ENCODE assay signal across 8 cellular contexts in genomic region chr14:50230601-50231474, GRCh38. TPM values are rescaled to one million over a fixed set of nuclear protein-coding genes. Genes with fewer than 3 reads are reported as not detected.
DNase-seq lines count a peak whose midpoint lies in the region; ATAC-seq, FAIRE-seq and TF ChIP-seq lines count a peak whose summit lies in the region.

No MANE protein-coding gene starts in this region.

- 0 out of 4 replicates have a peak, but pooled peaks of 1 of the 2 experiments have one; percentile 8 for TF ChIP-seq EP300 in SK-N-SH (IDR thresholded peaks at IDR 0.05; ENCODE audit: borderline replicate concordance in 1 of 2, low read depth in 1 of 2, low read length in 1 of 2)

- DNase-seq in DND-41 = peak; percentile 36
- DNase-seq in HTR-8/SVneo (ENCODE audit: insufficient read length, low spot score) = peak; percentile 41
- DNase-seq in SK-N-SH = peak; percentile 75
- DNase-seq in amniotic stem cell (lab: John Stamatoyannopoulos, UW) = peak; percentile 8
- DNase-seq in left cardiac atrium = peak; percentile 59
- DNase-seq in posterior vena cava (ENCODE audit: low spot score) = peak; percentile 89
- no peak for DNase-seq in NCI-H774 (lab: John Stamatoyannopoulos, UW)

- H3K79me2 ChIP-seq in DND-41 (ENCODE audit: insufficient read depth, low read length) (peaks cover 52% of the 10 kb centered on the region), SK-N-SH (ENCODE audit: insufficient read depth) (peaks cover 51% of the 10 kb centered on the region)

- FAIRE-seq in HTR-8/SVneo (lab: Jason Lieb, UNC) = peak; percentile 4

- POLR2A ChIA-PET in SK-N-SH (lab: Yijun Ruan, JAX) = interaction anchor here (1.2 to 1.5 kb wide), 2 partner anchors 114 to 369 kb away, joined by 4 to 9 read pairs; partner anchors contain the start of gene VCPKMT

- CTCF ChIA-PET in SK-N-SH (lab: Yijun Ruan, JAX) = interaction anchor here (1.2 kb wide), 1 partner anchor 415 kb away, joined by 3 read pairs; no protein-coding TSS in a partner anchor

- H3K27ac ChIP-seq in DND-41 (ENCODE audit: low read length) (peak overlapping the region; percentile 68), SK-N-SH (ENCODE audit: low read depth in 2 of 2, low read length in 1 of 2) (peak overlapping the region; percentile 88 to 95)

- intact Hi-C loops in left cardiac atrium (cut with DNase I) (no loop called here), posterior vena cava (cut with DNase I) (no loop called here)

- H3K36me3 ChIP-seq in DND-41 (ENCODE audit: insufficient read depth, low read length) (peaks cover 6% of the 10 kb centered on the region; the same call in 1 of the 2 replicates), SK-N-SH (replicated peaks in 1 of 2; ENCODE audit: control insufficient read depth in 1 of 2, insufficient read depth in 2 of 2, low read length in 1 of 2) (peaks cover 0 to 14% of the 10 kb centered on the region in 2 experiments)

- ATAC-seq in DND-41 (ENCODE audit: insufficient read depth, low read depth) (no peak), GM21447 (IDR thresholded peaks at IDR 0.05; ENCODE audit: unreplicated experiment) (peak; percentile 32), left cardiac atrium (peak; percentile 19 to 20)

- peaks cover 20% of the 10 kb centered on the region for H3F3A ChIP-seq in SK-N-SH (replicated peaks; ENCODE audit: insufficient read depth)

- no peaks in the 10 kb centered on the region for H3K9me3 ChIP-seq in DND-41 (ENCODE audit: insufficient read depth, low read length, severe bottlenecking)
- no peaks in the 10 kb centered on the region for H3K9me3 ChIP-seq in SK-N-SH

- H3K4me1 ChIP-seq in DND-41 (ENCODE audit: insufficient read depth, low read length) (peaks cover 30% of the 10 kb centered on the region), SK-N-SH (ENCODE audit: control insufficient read depth in 1 of 2, insufficient read depth in 2 of 2, low read depth in 1 of 2, low read length in 1 of 2) (peaks cover 5 to 9% of the 10 kb centered on the region in 2 experiments; a peak in 3 of 4 replicates)

- no peaks in the 10 kb centered on the region for H3K9me2 ChIP-seq in SK-N-SH

- WGBS in SK-N-SH (ENCODE audit: low lambda C conversion rate) = under 1% methylated on average over 21 of the region's 66 CpGs

- H3K27me3 ChIP-seq in DND-41 (ENCODE audit: insufficient read depth, low read length, poor library complexity) (no peaks in the 10 kb centered on the region), SK-N-SH (ENCODE audit: insufficient read depth) (no peaks in the 10 kb centered on the region)

- H3K4me3 ChIP-seq in DND-41 (ENCODE audit: low read depth in 1 of 2, low read length in 2 of 2) (peak overlapping the region; percentile 29 to 75; a peak in 3 of 4 replicates), SK-N-SH (ENCODE audit: low read depth in 2 of 2, low read length in 1 of 2) (peak overlapping the region; percentile 74 to 97)

- H2AFZ ChIP-seq in DND-41 (ENCODE audit: low read depth, low read length) (peak overlapping the region; percentile 92), SK-N-SH (ENCODE audit: low read depth) (peak overlapping the region; percentile 69; the same call in 1 of the 2 replicates)

- H3K4me2 ChIP-seq in DND-41 (ENCODE audit: insufficient read depth, low read length) (peak overlapping the region; percentile 69), SK-N-SH (peak overlapping the region; percentile 75)

- peaks cover 3% of the 10 kb centered on the region; the same call in 1 of the 2 replicates for H4K20me1 ChIP-seq in DND-41 (ENCODE audit: insufficient read depth, low read length)
- H4K20me1 ChIP-seq in SK-N-SH (ENCODE audit: insufficient read depth) = peaks cover 38% of the 10 kb centered on the region

- TF ChIP-seq RAD21 in SK-N-SH (IDR thresholded peaks at IDR 0.05; ENCODE audit: low read length) = no peak

- TF ChIP-seq CTCF in DND-41 (IDR thresholded peaks at IDR 0.05; ENCODE audit: borderline replicate concordance, extremely low read depth, low read length, poor library complexity, severe bottlenecking) (no peak), SK-N-SH (IDR thresholded peaks at IDR 0.05) (no peak)

- H3K9ac ChIP-seq in DND-41 (ENCODE audit: low read depth, low read length) (peak overlapping the region; percentile 69), SK-N-SH (peak overlapping the region; percentile 79)

TF ChIP-seq in SK-N-SH, 30 proteins besides CTCF, POLR2A, EP300 and RAD21:
- TF ChIP-seq SIN3A (IDR thresholded peaks at IDR 0.05; ENCODE audit: borderline replicate concordance, low read depth, low read length) = 0 out of 2 replicates have a peak, but pooled peaks have one; percentile 62
- TF ChIP-seq SMC3 (IDR thresholded peaks at IDR 0.05; ENCODE audit: low read depth, low read length) = no peak
- TF ChIP-seq ELF1 (IDR thresholded peaks at IDR 0.05) = no peak; the same call in 1 of the 2 replicates
- TF ChIP-seq JUND (IDR thresholded peaks at IDR 0.05) = 0 out of 2 replicates have a peak, but pooled peaks have one; percentile 17
- no peak for TF ChIP-seq USF1 (IDR thresholded peaks at IDR 0.05; ENCODE audit: borderline replicate concordance, low read depth)
- peak; percentile 56 for TF ChIP-seq GABPA (IDR thresholded peaks at IDR 0.05; ENCODE audit: low read depth)
- TF ChIP-seq MXI1 (IDR thresholded peaks at IDR 0.05; ENCODE audit: low read depth, low read length) = peak; percentile 72
- no peak for TF ChIP-seq RXRA (IDR thresholded peaks at IDR 0.05; ENCODE audit: borderline replicate concordance, low read depth)
- peak; percentile 20; the same call in 1 of the 2 replicates for TF ChIP-seq YY1 (IDR thresholded peaks at IDR 0.05; ENCODE audit: low read depth)

RNA-seq across cellular contexts. Expression of gene SOS2, which starts 0.5 kb away (rescaled TPM):
- 6.2 and 8.2 TPM in 2 replicates for polyA plus RNA-seq in SK-N-SH (2012; rRNA removed)
- polyA plus RNA-seq in SK-N-SH (2012; cell fraction: cytosol; rRNA removed) = 8.9 and 10.4 TPM in 2 replicates
- 4.2 and 9.3 TPM in 2 replicates for polyA plus RNA-seq in SK-N-SH (2012; cell fraction: nucleus; rRNA removed)
- total RNA-seq in left cardiac atrium (10 to 100 TPM; 25.7 to 25.8 TPM), posterior vena cava (10 to 100 TPM; 41.2 to 43.8 TPM)
